ENCODE assay signal across 1 cellular context in the genomic region with DNA sequence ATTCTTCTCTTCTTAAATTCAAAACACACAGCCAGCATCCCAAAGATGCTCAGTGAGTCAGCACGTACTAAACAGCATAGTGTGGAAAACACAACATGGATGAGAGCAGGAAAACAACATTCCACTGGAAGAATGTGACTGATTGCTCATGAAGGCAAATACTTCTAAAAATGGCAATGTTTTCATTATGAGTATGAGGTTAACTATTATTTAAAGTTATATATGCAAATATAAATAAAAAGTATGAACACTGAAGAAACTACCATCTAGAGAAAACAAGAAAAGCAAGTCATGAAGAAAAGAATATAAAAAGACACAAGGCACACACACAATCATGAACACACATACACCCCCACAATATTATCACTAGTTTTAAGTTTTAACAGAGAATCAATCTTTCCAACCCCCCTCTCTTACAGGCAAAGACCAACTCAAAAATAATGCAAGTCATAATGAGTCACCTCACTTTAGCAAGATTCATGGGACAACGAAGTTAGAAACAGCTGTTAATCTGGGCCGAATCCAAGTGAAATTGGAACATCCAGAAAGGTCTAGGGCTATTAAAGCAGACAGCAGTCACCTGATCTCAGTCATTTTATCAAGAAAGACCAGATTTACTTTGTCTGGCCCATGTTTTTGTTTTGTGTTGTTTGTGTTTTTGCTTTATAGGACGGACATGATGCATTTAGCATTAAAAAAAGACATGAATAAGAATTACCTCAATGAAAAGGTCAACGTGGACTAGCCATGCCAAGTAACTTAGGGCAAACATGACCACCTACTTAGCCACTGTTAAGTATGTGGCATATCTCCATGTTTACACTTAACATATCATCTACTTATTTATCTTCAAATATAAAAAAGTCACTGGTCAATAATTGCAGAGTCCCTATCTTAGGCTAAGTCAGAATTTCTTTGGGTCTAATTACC.
TF ChIP-seq lines count a peak whose summit lies in the region.

No MANE protein-coding gene starts in this region.

TF ChIP-seq in GM12878, 131 proteins besides CTCF, POLR2A, EP300 and RAD21:
- no peak for TF ChIP-seq ZNF274 (IDR thresholded peaks at IDR 0.05; ENCODE audit: insufficient read depth, insufficient read length)
- TF ChIP-seq, protein P1, sequence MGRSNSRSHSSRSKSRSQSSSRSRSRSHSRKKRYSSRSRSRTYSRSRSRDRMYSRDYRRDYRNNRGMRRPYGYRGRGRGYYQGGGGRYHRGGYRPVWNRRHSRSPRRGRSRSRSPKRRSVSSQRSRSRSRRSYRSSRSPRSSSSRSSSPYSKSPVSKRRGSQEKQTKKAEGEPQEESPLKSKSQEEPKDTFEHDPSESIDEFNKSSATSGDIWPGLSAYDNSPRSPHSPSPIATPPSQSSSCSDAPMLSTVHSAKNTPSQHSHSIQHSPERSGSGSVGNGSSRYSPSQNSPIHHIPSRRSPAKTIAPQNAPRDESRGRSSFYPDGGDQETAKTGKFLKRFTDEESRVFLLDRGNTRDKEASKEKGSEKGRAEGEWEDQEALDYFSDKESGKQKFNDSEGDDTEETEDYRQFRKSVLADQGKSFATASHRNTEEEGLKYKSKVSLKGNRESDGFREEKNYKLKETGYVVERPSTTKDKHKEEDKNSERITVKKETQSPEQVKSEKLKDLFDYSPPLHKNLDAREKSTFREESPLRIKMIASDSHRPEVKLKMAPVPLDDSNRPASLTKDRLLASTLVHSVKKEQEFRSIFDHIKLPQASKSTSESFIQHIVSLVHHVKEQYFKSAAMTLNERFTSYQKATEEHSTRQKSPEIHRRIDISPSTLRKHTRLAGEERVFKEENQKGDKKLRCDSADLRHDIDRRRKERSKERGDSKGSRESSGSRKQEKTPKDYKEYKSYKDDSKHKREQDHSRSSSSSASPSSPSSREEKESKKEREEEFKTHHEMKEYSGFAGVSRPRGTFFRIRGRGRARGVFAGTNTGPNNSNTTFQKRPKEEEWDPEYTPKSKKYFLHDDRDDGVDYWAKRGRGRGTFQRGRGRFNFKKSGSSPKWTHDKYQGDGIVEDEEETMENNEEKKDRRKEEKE (IDR thresholded peaks at IDR 0.05): no peak
